ENCODE assay signal across 8 cellular contexts in genomic region chr6:87590989-87591388, GRCh38. TPM values are rescaled to one million over a fixed set of nuclear protein-coding genes. Genes with fewer than 3 reads are reported as not detected.
DNase-seq lines count a peak whose midpoint lies in the region; ATAC-seq and TF ChIP-seq lines count a peak whose summit lies in the region.

No MANE protein-coding gene starts in this region.

- peaks cover 26% of the 10 kb centered on the region for H3K36me3 ChIP-seq in HAP-1 (replicated peaks)

- peak overlapping the region; percentile 99 for H3K4me3 Mint-ChIP-seq in T-helper 17 cell

- no peaks in the 10 kb centered on the region for H3K27me3 Mint-ChIP-seq in T-helper 17 cell

- H3K36me3 Mint-ChIP-seq in T-helper 17 cell (ENCODE audit: low read depth) = no peaks in the 10 kb centered on the region

- no peak for TF ChIP-seq CTCF in fibroblast of villous mesenchyme (IDR thresholded peaks at IDR 0.05; ENCODE audit: insufficient read depth, low read depth, low read length)

- ATAC-seq in T-helper 17 cell (no peak), GM18520 (IDR thresholded peaks at IDR 0.05; ENCODE audit: unreplicated experiment) (no peak), HG03442 (IDR thresholded peaks at IDR 0.05; ENCODE audit: unreplicated experiment) (no peak)

- no peak for DNase-seq in HAP-1 (ENCODE audit: low spot score in 2 of 2)
- DNase-seq in T-helper 17 cell = no peak
- no peak for DNase-seq in fibroblast of villous mesenchyme (ENCODE audit: low read depth)
- no peak for DNase-seq in skeletal muscle cell (ENCODE audit: low read depth)
- no peak for DNase-seq in SK-N-DZ (ENCODE audit: low spot score)
- DNase-seq in NCI-H2081 (lab: John Stamatoyannopoulos, UW) = no peak

- H3K27me3 ChIP-seq in HAP-1 (ENCODE audit: low read depth) = no peaks in the 10 kb centered on the region

- H3K4me1 Mint-ChIP-seq in T-helper 17 cell = peaks cover 40% of the 10 kb centered on the region

- in situ Hi-C loops in HAP-1 (cut with MboI; ENCODE audit: low sequenced_read_pairs) = no loop called here

- H3K4me1 ChIP-seq in HAP-1 = peaks cover 13% of the 10 kb centered on the region

- peak overlapping the region; percentile 100 for H3K27ac Mint-ChIP-seq in T-helper 17 cell

- H3K9me3 ChIP-seq in HAP-1 = no peaks in the 10 kb centered on the region
- no peaks in the 10 kb centered on the region for H3K9me3 ChIP-seq in T-helper 17 cell (ENCODE audit: control insufficient read depth, low read length, poor library complexity, severe bottlenecking)

- peak overlapping the region; percentile 88 for H3K4me3 ChIP-seq in HAP-1
- peak overlapping the region; percentile 70 for H3K4me3 ChIP-seq in fibroblast of villous mesenchyme (ENCODE audit: low read depth, low read length)
- H3K4me3 ChIP-seq in skeletal muscle cell (ENCODE audit: low read depth, low read length) = peak overlapping the region; percentile 72

RNA-seq across cellular contexts. Expression of gene ORC3, which starts 1.1 kb away (rescaled TPM):
- total RNA-seq in T-helper 17 cell = 10 to 100 TPM; 14.3 to 14.4 TPM
- 25.4 and 32.0 TPM in 2 replicates for total RNA-seq in fibroblast of villous mesenchyme
- 117 and 126 TPM in 2 replicates for polyA plus RNA-seq in SK-N-DZ (2014; cell fraction: cytosol; rRNA removed)
- polyA plus RNA-seq in SK-N-DZ (2014; cell fraction: nucleus; rRNA removed) = 70.7 and 131 TPM in 2 replicates

RNA-seq across cellular contexts. Expression of gene RARS2, which starts 1.2 kb away (rescaled TPM):
- total RNA-seq in T-helper 17 cell (10 to 100 TPM; 22.8 to 26.6 TPM), fibroblast of villous mesenchyme (42.5 and 51.8 TPM in 2 replicates)
- 42.3 and 43.8 TPM in 2 replicates for polyA plus RNA-seq in SK-N-DZ (2014; cell fraction: cytosol; rRNA removed)
- polyA plus RNA-seq in SK-N-DZ (2014; cell fraction: nucleus; rRNA removed) = 30.6 and 43.7 TPM in 2 replicates
